ENCODE assay signal across 8 cellular contexts in genomic region chr15:37880009-37880834, GRCh38. TPM values are rescaled to one million over a fixed set of nuclear protein-coding genes. Genes with fewer than 3 reads are reported as not detected.
DNase-seq lines count a peak whose midpoint lies in the region; ATAC-seq and TF ChIP-seq lines count a peak whose summit lies in the region.

No MANE protein-coding gene starts in this region.

- ATAC-seq in SK-N-SH treated with all-trans-retinoic acid at 6 μM for 48 hours, result peak; percentile 77
- no peak for ATAC-seq in GM21723 (IDR thresholded peaks at IDR 0.05; ENCODE audit: unreplicated experiment)

- no peaks in the 10 kb centered on the region for H3K9me3 ChIP-seq in spleen

- H3K27me3 ChIP-seq in spleen (replicated peaks in 1 of 7), result peaks cover 0 to 5% (median 0%) of the 10 kb centered on the region in 7 donors

- peak; percentile 77 for TF ChIP-seq CTCF in LNCaP clone FGC (IDR thresholded peaks at IDR 0.05; ENCODE audit: control insufficient read depth, extremely low read depth, insufficient read depth)
- peak in 10 of 11 experiments; percentile 21 to 68 (median 48) for TF ChIP-seq CTCF in spleen (IDR thresholded peaks at IDR 0.05 in 8 of 11, conservative IDR thresholded peaks at IDR 0.05 in 3 of 11)

- no peak overlapping the region for H3K27ac ChIP-seq in spleen

- intact Hi-C loops in spleen (cut with DNase I; ENCODE audit: low total_unique reads), result no loop called here

- no peaks in the 10 kb centered on the region for H3K36me3 ChIP-seq in spleen

- DNase-seq in NCI-H510A treated with DMSO at 0.1 percent for 48 hours (lab: John Stamatoyannopoulos, UW) (peak; percentile 53), NCI-H510A (lab: John Stamatoyannopoulos, UW) (no peak), LNCaP clone FGC (ENCODE audit: low read depth) (no peak), glomerular visceral epithelial cell (ENCODE audit: extremely low spot score) (peak; percentile 69), spleen (no peak), cerebellar nuclear complex (lab: John Stamatoyannopoulos, UW) (no peak)

- WGBS in spleen, 5 donors, result 36 to 41% (median 38%) methylated on average over 12 of the region's 12 CpGs

- TF ChIP-seq POLR2A in spleen (IDR thresholded peaks at IDR 0.05), result no peak

- no peaks in the 10 kb centered on the region for H3K4me1 ChIP-seq in spleen

- H3K4me3 ChIP-seq in LNCaP clone FGC (ENCODE audit: low read depth, low read length) (no peak overlapping the region), spleen (no peak overlapping the region)

TF ChIP-seq in SK-N-SH treated with all-trans-retinoic acid at 6 μM for 48 hours, 23 proteins besides CTCF, POLR2A, EP300 and RAD21:
- peak; percentile 51; the same call in 1 of the 2 replicates for TF ChIP-seq CSRNP3 (CRISPR knock-in tag; IDR thresholded peaks at IDR 0.05)
- TF ChIP-seq CREB5 (CRISPR knock-in tag; IDR thresholded peaks at IDR 0.05; ENCODE audit: low read depth), result peak; percentile 47; the same call in 1 of the 2 replicates
- TF ChIP-seq ISL1 (CRISPR knock-in tag; IDR thresholded peaks at IDR 0.05), result peak; percentile 54
- peak; percentile 39; the same call in 1 of the 2 replicates for TF ChIP-seq TSHZ2 (CRISPR knock-in tag; IDR thresholded peaks at IDR 0.05)
- TF ChIP-seq ESRRG (CRISPR knock-in tag; IDR thresholded peaks at IDR 0.05), result 0 out of 2 replicates have a peak, but pooled peaks have one; percentile 66
- no peak for TF ChIP-seq POU6F1 (CRISPR knock-in tag; IDR thresholded peaks at IDR 0.05; ENCODE audit: borderline replicate concordance, low read depth)
- no peak for TF ChIP-seq ZNF8 (CRISPR knock-in tag; IDR thresholded peaks at IDR 0.05)
- 0 out of 2 replicates have a peak, but pooled peaks have one; percentile 20 for TF ChIP-seq TCF4 (CRISPR knock-in tag; IDR thresholded peaks at IDR 0.05; ENCODE audit: borderline replicate concordance)

RNA-seq across cellular contexts. Expression of gene TMCO5A, which starts 54.2 kb away (rescaled TPM):
- total RNA-seq in spleen, result not detected
- not detected for polyA plus RNA-seq in spleen

Comparison
In these comparisons a context has a peak if more than half of its experiments do, and no peak if none do; other contexts are left out.
1. DNase-seq: peak in NCI-H510A treated with DMSO at 0.1 percent for 48 hours (single experiment) and glomerular visceral epithelial cell (single experiment); none in NCI-H510A (single experiment), LNCaP clone FGC (single experiment), spleen (single experiment) and cerebellar nuclear complex (0 of 2).